ENCODE assay signal across 18 cellular contexts in the genomic region with DNA sequence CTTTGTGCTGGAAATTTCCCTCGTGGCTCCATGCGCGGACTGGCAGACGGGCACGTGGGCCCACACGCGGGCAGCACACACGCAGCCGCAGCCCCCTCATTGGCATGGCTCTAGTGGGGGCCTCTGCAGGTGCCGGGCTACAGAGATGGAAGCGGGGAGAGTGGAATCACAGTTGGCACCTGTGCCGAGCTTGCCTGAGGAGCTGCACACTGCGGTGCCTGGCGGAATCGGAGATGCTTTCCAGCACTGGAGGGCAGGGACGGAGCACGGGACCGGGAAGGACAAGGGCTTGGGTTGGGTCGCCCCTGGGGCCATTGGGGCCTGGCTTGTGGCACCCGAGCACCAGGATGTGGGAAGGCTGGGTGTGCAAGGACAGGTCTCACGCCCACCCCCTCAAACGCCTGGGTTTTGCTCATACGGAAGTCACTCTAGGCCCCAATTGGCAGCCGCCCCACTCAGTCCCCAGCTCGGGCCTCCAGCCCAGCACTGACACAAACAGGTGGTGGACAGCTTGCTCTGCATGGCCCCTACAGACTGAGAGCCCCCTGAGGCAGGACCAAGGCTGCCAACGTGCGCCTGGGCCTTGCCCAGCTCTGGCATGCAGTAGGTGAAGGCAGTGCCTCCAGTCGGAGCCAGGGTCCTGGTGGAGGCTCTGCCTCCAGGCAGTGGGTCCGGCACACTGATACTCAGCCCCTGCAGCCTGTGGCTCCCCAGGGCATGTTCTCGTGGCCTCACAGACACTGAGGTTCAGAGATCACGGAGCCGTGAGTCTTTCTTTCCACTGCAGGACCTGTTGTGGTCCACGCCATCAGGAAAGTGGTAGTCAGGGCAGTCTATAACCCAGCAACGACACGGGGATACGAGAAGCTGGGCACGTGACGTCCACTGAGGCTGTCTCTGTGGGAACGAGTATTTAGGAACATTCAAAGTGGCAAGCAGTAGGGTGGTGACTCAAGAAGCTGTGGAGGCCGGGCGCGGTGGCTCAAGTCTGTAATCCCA.
"Had no signal": no experiment of that assay in that cellular context is flagged by ENCODE, and none has a peak within 500 bp of the region (broad histone marks: within the 10 kb centered on the region; RNA-seq: fewer than 3 reads in every experiment).

No MANE protein-coding gene starts in this region.

- H3K9me3 Mint-ChIP-seq: nephron progenitor cell; stimulated activated naive B cell treated with anti-CD40 and anti-IgM and Interleukin-4, amounts not matched to agents 10 μg/mL and 1 μg/mL and 100 μg/mL, for 72 hours had no signal

- H3K36me3 ChIP-seq: gastrocnemius medialis, neutrophil, suprapubic skin, thyroid gland, upper lobe of left lung had no signal

- ATAC-seq: gastrocnemius medialis, left colon, sciatic nerve had no signal

- H3K9me3 ChIP-seq: gastrocnemius medialis, neutrophil, suprapubic skin, thyroid gland, upper lobe of left lung had no signal

- DNase-seq: cortex of kidney; effector CD8-positive, alpha-beta T cell; gastrocnemius medialis; islet precursor cell; left colon; mesendoderm; naive B cell; nephron progenitor cell; stimulated activated CD4-positive, alpha-beta T cell treated with anti-CD3 and anti-CD28 coated beads, Interleukin-2, amount 100 ng/mL, for 24 hours; stimulated activated CD4-positive, alpha-beta T cell treated with anti-CD3 and anti-CD28 coated beads, Interleukin-4, amount 100 ng/mL, for 4 hours; stimulated activated naive B cell treated with anti-CD40 and anti-IgM and Interleukin-4, amounts not matched to agents 10 μg/mL and 1 μg/mL and 100 μg/mL, for 72 hours; thyroid gland had no signal

- H3K4me1 ChIP-seq: gastrocnemius medialis, suprapubic skin, thyroid gland, upper lobe of left lung had no signal

- H3K4me3 Mint-ChIP-seq: nephron progenitor cell; stimulated activated naive B cell treated with anti-CD40 and anti-IgM and Interleukin-4, amounts not matched to agents 10 μg/mL and 1 μg/mL and 100 μg/mL, for 72 hours had no signal

- H3K27me3 ChIP-seq: neutrophil, thyroid gland, upper lobe of left lung had no signal

- H3K27ac Mint-ChIP-seq: nephron progenitor cell; stimulated activated naive B cell treated with anti-CD40 and anti-IgM and Interleukin-4, amounts not matched to agents 10 μg/mL and 1 μg/mL and 100 μg/mL, for 72 hours had no signal

- H3K36me3 Mint-ChIP-seq: naive B cell; stimulated activated naive B cell treated with anti-CD40 and anti-IgM and Interleukin-4, amounts not matched to agents 10 μg/mL and 1 μg/mL and 100 μg/mL, for 72 hours had no signal

- H3K27ac ChIP-seq: gastrocnemius medialis, neutrophil, skin epidermis, suprapubic skin, thyroid gland, upper lobe of left lung had no signal

- H3K4me3 ChIP-seq: dorsolateral prefrontal cortex, gastrocnemius medialis, skin epidermis, suprapubic skin, thyroid gland, upper lobe of left lung had no signal
